1 cellular context compared by ENCODE assay signal in genomic region chr17:83051423-83052240, GRCh38.
TF ChIP-seq lines count a peak whose summit lies in the region.

No MANE protein-coding gene starts in this region.

TF ChIP-seq in HepG2, 621 proteins besides CTCF, POLR2A, EP300 and RAD21 (continued from another document and continues in another):
- peak; percentile 89 for TF ChIP-seq TFDP2 (CRISPR knock-in tag; IDR thresholded peaks at IDR 0.05)
- peak; percentile 77 for TF ChIP-seq ZNF710 (CRISPR knock-in tag; IDR thresholded peaks at IDR 0.05; ENCODE audit: borderline replicate concordance)
- TF ChIP-seq ZNF652 (CRISPR knock-in tag; IDR thresholded peaks at IDR 0.05; ENCODE audit: borderline replicate concordance, low read depth) = no peak
- TF ChIP-seq SOX5 (CRISPR knock-in tag; IDR thresholded peaks at IDR 0.05; ENCODE audit: borderline replicate concordance) = no peak
- peak; percentile 95; the same call in 1 of the 2 replicates for TF ChIP-seq ZNF691 (CRISPR knock-in tag; IDR thresholded peaks at IDR 0.05; ENCODE audit: borderline replicate concordance, low read depth)
- peak; percentile 85 for TF ChIP-seq NFYC (CRISPR knock-in tag; IDR thresholded peaks at IDR 0.05)
- TF ChIP-seq E2F2 (CRISPR knock-in tag; IDR thresholded peaks at IDR 0.05; ENCODE audit: borderline replicate concordance) = 0 out of 2 replicates have a peak, but pooled peaks have one; percentile 21
- TF ChIP-seq ZBTB46 (CRISPR knock-in tag; IDR thresholded peaks at IDR 0.05; ENCODE audit: borderline replicate concordance) = peak; percentile 42; the same call in 1 of the 2 replicates
- peak; percentile 97; the same call in 1 of the 2 replicates for TF ChIP-seq MXD1 (CRISPR knock-in tag; IDR thresholded peaks at IDR 0.05)
- peak; percentile 91 for TF ChIP-seq SP1 (IDR thresholded peaks at IDR 0.05)
- peak; percentile 83 for TF ChIP-seq SP1 (CRISPR knock-in tag; IDR thresholded peaks at IDR 0.05)
- peak; percentile 88 for TF ChIP-seq MED13 (CRISPR knock-in tag; IDR thresholded peaks at IDR 0.05)
- TF ChIP-seq KLF12 (CRISPR knock-in tag; IDR thresholded peaks at IDR 0.05; ENCODE audit: borderline replicate concordance) = peak; percentile 64; the same call in 1 of the 2 replicates
- peak; percentile 56; the same call in 1 of the 2 replicates for TF ChIP-seq MTF1 (CRISPR knock-in tag; IDR thresholded peaks at IDR 0.05)
- TF ChIP-seq TARDBP (CRISPR knock-in tag; IDR thresholded peaks at IDR 0.05) = peak; percentile 66; the same call in 1 of the 2 replicates
- peak; percentile 74; the same call in 1 of the 2 replicates for TF ChIP-seq ZNF329 (CRISPR knock-in tag; IDR thresholded peaks at IDR 0.05; ENCODE audit: low read depth)
- peak; percentile 80 for TF ChIP-seq SMAD3 (CRISPR knock-in tag; IDR thresholded peaks at IDR 0.05)
- TF ChIP-seq CREB3 (CRISPR knock-in tag; IDR thresholded peaks at IDR 0.05) = peak; percentile 96
- peak; percentile 72 for TF ChIP-seq HIC2 (CRISPR knock-in tag; IDR thresholded peaks at IDR 0.05; ENCODE audit: low read depth)
- TF ChIP-seq ZNF496 (CRISPR knock-in tag; IDR thresholded peaks at IDR 0.05; ENCODE audit: insufficient replicate concordance) = no peak
- peak; percentile 84 for TF ChIP-seq NFYB (CRISPR knock-in tag; IDR thresholded peaks at IDR 0.05)
- no peak for TF ChIP-seq U2AF2 (IDR thresholded peaks at IDR 0.05; ENCODE audit: low read depth, low read length)
- TF ChIP-seq HDAC6 (IDR thresholded peaks at IDR 0.05; ENCODE audit: low read depth, low read length) = no peak
- no peak; the same call in 1 of the 2 replicates for TF ChIP-seq PPARG (CRISPR knock-in tag; conservative IDR thresholded peaks at IDR 0.05)
- TF ChIP-seq HMGXB3 (CRISPR knock-in tag; IDR thresholded peaks at IDR 0.05; ENCODE audit: borderline replicate concordance) = no peak; the same call in 1 of the 2 replicates
- no peak for TF ChIP-seq ZNF296 (CRISPR knock-in tag; conservative IDR thresholded peaks at IDR 0.05)
- TF ChIP-seq HOXA3 (CRISPR knock-in tag; IDR thresholded peaks at IDR 0.05) = peak; percentile 87
- TF ChIP-seq PHF20 (CRISPR knock-in tag; IDR thresholded peaks at IDR 0.05) = no peak
- TF ChIP-seq BRF2 (CRISPR knock-in tag; IDR thresholded peaks at IDR 0.05) = peak; percentile 87; the same call in 1 of the 2 replicates
- TF ChIP-seq ZNF563 (CRISPR knock-in tag; IDR thresholded peaks at IDR 0.05) = peak; percentile 96
- TF ChIP-seq CEBPB (IDR thresholded peaks at IDR 0.05; ENCODE audit: borderline replicate concordance, low read depth, low read length) = no peak
- no peak for TF ChIP-seq CERS6 (CRISPR knock-in tag; IDR thresholded peaks at IDR 0.05)
- TF ChIP-seq CBX1 (IDR thresholded peaks at IDR 0.05; ENCODE audit: low read depth) = peak; percentile 50
- peak; percentile 81 for TF ChIP-seq TFE3 (CRISPR knock-in tag; IDR thresholded peaks at IDR 0.05)
- no peak for TF ChIP-seq MAF1 (CRISPR knock-in tag; IDR thresholded peaks at IDR 0.05; ENCODE audit: borderline replicate concordance)
- peak; percentile 95 for TF ChIP-seq ZNF546 (CRISPR knock-in tag; conservative IDR thresholded peaks at IDR 0.05)
- 0 out of 2 replicates have a peak, but pooled peaks have one; percentile 20 for TF ChIP-seq THAP7 (CRISPR knock-in tag; IDR thresholded peaks at IDR 0.05)
